In the genomic region with DNA sequence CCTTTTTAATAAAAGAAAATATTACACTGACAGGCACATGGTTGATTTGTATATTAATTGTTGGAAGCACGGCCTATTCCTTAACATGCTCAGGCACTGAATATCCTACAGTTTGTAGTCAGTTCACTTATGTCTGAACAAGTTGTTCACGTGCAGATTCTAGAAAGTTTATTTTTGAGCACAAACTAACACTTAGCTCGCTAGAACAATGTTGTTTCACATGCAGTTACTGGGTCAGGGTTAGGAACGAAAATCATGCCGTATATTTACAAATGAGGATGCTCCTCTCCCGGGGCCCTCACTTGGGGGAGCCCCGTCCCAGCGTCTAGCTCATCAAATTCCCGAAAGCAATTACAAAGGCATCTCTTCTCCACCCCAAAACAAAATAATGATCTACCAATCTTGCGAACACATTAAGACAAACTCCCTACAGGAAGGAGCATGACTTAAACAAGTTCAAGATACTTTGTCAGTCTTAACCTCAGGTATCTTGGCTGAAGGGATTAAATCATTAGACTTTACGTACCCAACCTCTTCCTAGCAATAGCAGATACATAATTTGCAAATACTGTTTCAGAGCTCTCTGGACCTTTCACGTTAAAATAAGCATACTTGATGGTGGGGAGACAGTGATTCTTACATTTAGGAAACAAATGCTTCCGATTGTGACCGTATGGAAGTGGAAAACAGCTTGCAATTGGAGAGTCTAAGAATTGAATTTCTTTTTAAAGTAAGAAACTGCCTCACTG, we compare ENCODE assay signal across 8 cellular contexts. TPM values are rescaled to one million over a fixed set of nuclear protein-coding genes. Genes with fewer than 3 reads are reported as not detected.
DNase-seq lines count a peak whose midpoint lies in the region; ATAC-seq and TF ChIP-seq lines count a peak whose summit lies in the region.

No MANE protein-coding gene starts in this region.

- H3K79me2 ChIP-seq in HCT116 (ENCODE audit: insufficient read depth, low read length) = peaks cover 47% of the 10 kb centered on the region

- TF ChIP-seq POLR2A in HCT116 (IDR thresholded peaks at IDR 0.05; ENCODE audit: borderline replicate concordance, extremely low read depth, insufficient read depth, insufficient read length) = no peak

- intact Hi-C loops in HCT116 (cut with micrococcal nuclease) = loop anchor here (5.0 kb wide), 1 partner anchor 171 kb away; no protein-coding TSS in a partner anchor
- intact Hi-C loops in activated T-helper 1 cell treated with anti-CD3 and anti-CD28 coated beads, Interleukin-12 subunit alpha, Interleukin-12 subunit beta, Interleukin-2, Interleukin-4 antibody, amounts not matched to agents 30 ng/mL and 10 ng/mL and 1 ng/mL, durations not matched to agents 14 hours and 24 hours and 36 hours (cut with micrococcal nuclease) = loop anchor here (10.0 kb wide), 1 partner anchor 1054 kb away; a partner anchor contains a TSS

- H3K36me3 ChIP-seq in HCT116 (ENCODE audit: control insufficient read depth in 1 of 2, insufficient read depth in 2 of 2, low read length in 2 of 2) = no peaks in the 10 kb centered on the region
- no peaks in the 10 kb centered on the region for H3K36me3 ChIP-seq in iPS-20b (ENCODE audit: insufficient read depth, low read depth, low read length)
- no peaks in the 10 kb centered on the region for H3K36me3 ChIP-seq in rectal smooth muscle tissue (ENCODE audit: control insufficient read depth, insufficient read depth, low read length)

- no peak overlapping the region for H2AFZ ChIP-seq in HCT116 (ENCODE audit: low read depth, low read length, poor library complexity, severe bottlenecking)

- H3K9me3 Mint-ChIP-seq in activated T-helper 1 cell treated with anti-CD3 and anti-CD28 coated beads, Interleukin-12 subunit alpha, Interleukin-12 subunit beta, Interleukin-2, Interleukin-4 antibody, amounts not matched to agents 30 ng/mL and 10 ng/mL and 1 ng/mL, durations not matched to agents 14 hours and 24 hours and 36 hours = no peaks in the 10 kb centered on the region

- CTCF ChIA-PET in HCT116 (lab: Charles Lee) = no interaction called here

- H4K20me1 ChIP-seq in HCT116 (ENCODE audit: insufficient read depth) = no peaks in the 10 kb centered on the region

- peak overlapping the region; percentile 92 for H3K4me2 ChIP-seq in HCT116 (ENCODE audit: low read length)

- no TSS peak for BruUV-seq in HCT116 (replicated peaks; lab: Mats Ljungman, UMichigan)

- H3K27ac ChIP-seq in HCT116 (ENCODE audit: low read depth, low read length) (no peak overlapping the region), iPS-20b (ENCODE audit: low read length) (no peak overlapping the region), rectal smooth muscle tissue (ENCODE audit: low read depth, low read length) (no peak overlapping the region)

- H3K9me3 ChIP-seq in HCT116 (ENCODE audit: control insufficient read depth in 1 of 2, insufficient read depth in 1 of 2, low read depth in 1 of 2, low read length in 2 of 2) = no peaks in the 10 kb centered on the region
- no peaks in the 10 kb centered on the region for H3K9me3 ChIP-seq in iPS-20b (ENCODE audit: insufficient read depth, low read depth, low read length)

- no peak for TF ChIP-seq RAD21 in HCT116 (IDR thresholded peaks at IDR 0.05; ENCODE audit: low read depth)

- H3K4me1 ChIP-seq in HCT116 (ENCODE audit: control insufficient read depth in 1 of 2, insufficient read depth in 2 of 2, low read length in 2 of 2) (peaks cover 6 to 17% of the 10 kb centered on the region in 2 experiments; a peak in 3 of 4 replicates), iPS-20b (ENCODE audit: insufficient read depth, low read length) (peaks cover 25% of the 10 kb centered on the region; the same call in 1 of the 2 replicates), rectal smooth muscle tissue (ENCODE audit: control insufficient read depth, insufficient read depth, low read length) (peaks cover 2% of the 10 kb centered on the region)

- no peak overlapping the region for H3K27ac Mint-ChIP-seq in activated T-helper 1 cell treated with anti-CD3 and anti-CD28 coated beads, Interleukin-12 subunit alpha, Interleukin-12 subunit beta, Interleukin-2, Interleukin-4 antibody, amounts not matched to agents 30 ng/mL and 10 ng/mL and 1 ng/mL, durations not matched to agents 14 hours and 24 hours and 36 hours

- ATAC-seq in HCT116 (no peak), HG02798 (IDR thresholded peaks at IDR 0.05; ENCODE audit: poor library complexity, unreplicated experiment) (no peak), GM18868 (IDR thresholded peaks at IDR 0.05; ENCODE audit: unreplicated experiment) (no peak)

- no peaks in the 10 kb centered on the region for H3K27me3 ChIP-seq in HCT116 (ENCODE audit: insufficient read depth, low read length)
- H3K27me3 ChIP-seq in iPS-20b (ENCODE audit: insufficient read depth, low read length) = peaks cover 50% of the 10 kb centered on the region
- no peaks in the 10 kb centered on the region for H3K27me3 ChIP-seq in rectal smooth muscle tissue (ENCODE audit: control insufficient read depth, insufficient read depth, low read length)

- POLR2A ChIA-PET in HCT116 (lab: Charles Lee) = no interaction called here

- peaks cover 3% of the 10 kb centered on the region for H3K36me3 Mint-ChIP-seq in activated T-helper 1 cell treated with anti-CD3 and anti-CD28 coated beads, Interleukin-12 subunit alpha, Interleukin-12 subunit beta, Interleukin-2, Interleukin-4 antibody, amounts not matched to agents 30 ng/mL and 10 ng/mL and 1 ng/mL, durations not matched to agents 14 hours and 24 hours and 36 hours (ENCODE audit: low read depth)

- H3K27me3 Mint-ChIP-seq in activated T-helper 1 cell treated with anti-CD3 and anti-CD28 coated beads, Interleukin-12 subunit alpha, Interleukin-12 subunit beta, Interleukin-2, Interleukin-4 antibody, amounts not matched to agents 30 ng/mL and 10 ng/mL and 1 ng/mL, durations not matched to agents 14 hours and 24 hours and 36 hours (ENCODE audit: insufficient read depth) = peaks cover 65% of the 10 kb centered on the region

- peak overlapping the region; percentile 74 for H3K4me3 Mint-ChIP-seq in activated T-helper 1 cell treated with anti-CD3 and anti-CD28 coated beads, Interleukin-12 subunit alpha, Interleukin-12 subunit beta, Interleukin-2, Interleukin-4 antibody, amounts not matched to agents 30 ng/mL and 10 ng/mL and 1 ng/mL, durations not matched to agents 14 hours and 24 hours and 36 hours

- RAD21 ChIA-PET in HCT116 (lab: Charles Lee; ENCODE audit: low non-redundant PET in 1 of 2, low total read pairs in 2 of 2, uncharacterized antibody in 2 of 2, unreplicated experiment in 2 of 2) = no interaction called here

- H3K4me1 Mint-ChIP-seq in activated T-helper 1 cell treated with anti-CD3 and anti-CD28 coated beads, Interleukin-12 subunit alpha, Interleukin-12 subunit beta, Interleukin-2, Interleukin-4 antibody, amounts not matched to agents 30 ng/mL and 10 ng/mL and 1 ng/mL, durations not matched to agents 14 hours and 24 hours and 36 hours (ENCODE audit: low read depth) = peaks cover 15% of the 10 kb centered on the region

- H3K4me3 ChIP-seq in HCT116 (replicated peaks in 1 of 2; ENCODE audit: low read depth in 1 of 2, low read length in 2 of 2) (peak overlapping the region; percentile 75 to 79), iPS-20b (ENCODE audit: low read length) (peak overlapping the region; percentile 88), rectal smooth muscle tissue (ENCODE audit: low read length) (peak overlapping the region; percentile 75)

- H3K9ac ChIP-seq in HCT116 (ENCODE audit: low read length) = peak overlapping the region; percentile 77
- H3K9ac ChIP-seq in iPS-20b (ENCODE audit: low read depth, low read length) = peak overlapping the region; percentile 77; the same call in 1 of the 2 replicates
- no peak overlapping the region for H3K9ac ChIP-seq in rectal smooth muscle tissue (ENCODE audit: low read length)

- no peak for TF ChIP-seq CTCF in HCT116 (IDR thresholded peaks at IDR 0.05 in 2 of 3, conservative IDR thresholded peaks at IDR 0.05 in 1 of 3; ENCODE audit: borderline replicate concordance in 1 of 3, insufficient read depth in 1 of 3, low read depth in 2 of 3, low read length in 2 of 3)

- DNase-seq in HCT116 (ENCODE audit: low read depth, low spot score) = no peak
- DNase-seq in activated T-helper 1 cell treated with anti-CD3 and anti-CD28 coated beads, Interleukin-12 subunit alpha, Interleukin-12 subunit beta, Interleukin-2, Interleukin-4 antibody, amounts not matched to agents 30 ng/mL and 10 ng/mL and 1 ng/mL, durations not matched to agents 14 hours and 24 hours and 36 hours (ENCODE audit: low spot score) = no peak
- DNase-seq in NCI-H82 treated with DMSO at 0.1 percent for 48 hours (lab: John Stamatoyannopoulos, UW; ENCODE audit: unreplicated experiment) = no peak
- DNase-seq in NCI-H510A (lab: John Stamatoyannopoulos, UW) = no peak

- H3K9me2 ChIP-seq in HCT116 (ENCODE audit: insufficient read depth) = no peaks in the 10 kb centered on the region

TF ChIP-seq in HCT116, 20 proteins besides CTCF, POLR2A, EP300 and RAD21:
- TF ChIP-seq, protein P1, sequence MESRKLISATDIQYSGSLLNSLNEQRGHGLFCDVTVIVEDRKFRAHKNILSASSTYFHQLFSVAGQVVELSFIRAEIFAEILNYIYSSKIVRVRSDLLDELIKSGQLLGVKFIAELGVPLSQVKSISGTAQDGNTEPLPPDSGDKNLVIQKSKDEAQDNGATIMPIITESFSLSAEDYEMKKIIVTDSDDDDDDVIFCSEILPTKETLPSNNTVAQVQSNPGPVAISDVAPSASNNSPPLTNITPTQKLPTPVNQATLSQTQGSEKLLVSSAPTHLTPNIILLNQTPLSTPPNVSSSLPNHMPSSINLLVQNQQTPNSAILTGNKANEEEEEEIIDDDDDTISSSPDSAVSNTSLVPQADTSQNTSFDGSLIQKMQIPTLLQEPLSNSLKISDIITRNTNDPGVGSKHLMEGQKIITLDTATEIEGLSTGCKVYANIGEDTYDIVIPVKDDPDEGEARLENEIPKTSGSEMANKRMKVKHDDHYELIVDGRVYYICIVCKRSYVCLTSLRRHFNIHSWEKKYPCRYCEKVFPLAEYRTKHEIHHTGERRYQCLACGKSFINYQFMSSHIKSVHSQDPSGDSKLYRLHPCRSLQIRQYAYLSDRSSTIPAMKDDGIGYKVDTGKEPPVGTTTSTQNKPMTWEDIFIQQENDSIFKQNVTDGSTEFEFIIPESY (IDR thresholded peaks at IDR 0.05; ENCODE audit: extremely low read depth, insufficient replicate concordance, low read length) = no peak
- no peak for TF ChIP-seq CBX3 (IDR thresholded peaks at IDR 0.05; ENCODE audit: low read depth)
- no peak for TF ChIP-seq EZH2 (IDR thresholded peaks at IDR 0.05)
- no peak for TF ChIP-seq JUND (IDR thresholded peaks at IDR 0.05)
- TF ChIP-seq, protein P2, sequence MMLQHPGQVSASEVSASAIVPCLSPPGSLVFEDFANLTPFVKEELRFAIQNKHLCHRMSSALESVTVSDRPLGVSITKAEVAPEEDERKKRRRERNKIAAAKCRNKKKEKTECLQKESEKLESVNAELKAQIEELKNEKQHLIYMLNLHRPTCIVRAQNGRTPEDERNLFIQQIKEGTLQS (IDR thresholded peaks at IDR 0.05) = no peak
- no peak for TF ChIP-seq ELF1 (IDR thresholded peaks at IDR 0.05; ENCODE audit: borderline replicate concordance, low read depth)
TF ChIP-seq in HCT116: peak in this region for 0.

RNA-seq across cellular contexts. Expression of a gene that starts 1.5 kb away (rescaled TPM):
- 35.5 TPM for total RNA-seq in HCT116 (2021; ENCODE audit: unreplicated experiment)
- 18.7 and 22.1 TPM in 2 replicates for polyA plus RNA-seq in HCT116 (2012)
- total RNA-seq in activated T-helper 1 cell treated with anti-CD3 and anti-CD28 coated beads, Interleukin-12 subunit alpha, Interleukin-12 subunit beta, Interleukin-2, Interleukin-4 antibody, amounts not matched to agents 30 ng/mL and 10 ng/mL and 1 ng/mL, durations not matched to agents 14 hours and 24 hours and 36 hours = 1.7 and 2.3 TPM in 2 replicates

Comparison
In these comparisons a context has a peak if more than half of its experiments do, and no peak if none do; other contexts are left out.
1. RNA of a gene that starts 1.5 kb away (total RNA-seq): 35.5 TPM in HCT116 (single experiment); 1.7 to 2.3 TPM in activated T-helper 1 cell treated with anti-CD3 and anti-CD28 coated beads, Interleukin-12 subunit alpha, Interleukin-12 subunit beta, Interleukin-2, Interleukin-4 antibody, amounts not matched to agents 30 ng/mL and 10 ng/mL and 1 ng/mL, durations not matched to agents 14 hours and 24 hours and 36 hours; every median in the first group is over 10 times any median in the second.
2. Peak in every context shown above with its lines, with median percentiles within 50 percentile points of each other: H3K4me3 ChIP-seq.